In genomic region chr7:100148559-100149328, GRCh38 we compare ENCODE assay signal across 8 cellular contexts. TPM values are rescaled to one million over a fixed set of nuclear protein-coding genes. Genes with fewer than 3 reads are reported as not detected.
A peak's percentile ranks its signal among the peaks of the same experiment; 100 is the strongest.
DNase-seq lines count a peak whose midpoint lies in the region; ATAC-seq and TF ChIP-seq lines count a peak whose summit lies in the region.

LAMTOR4 (plus strand) TSS chr7:100148918; CDS start chr7:100148973, 55 bp downstream.

- H3K36me3 ChIP-seq in naive thymus-derived CD4-positive, alpha-beta T cell (ENCODE audit: control insufficient read depth in 2 of 3, insufficient read depth in 3 of 3, low read length in 3 of 3), result peaks cover 0 to 16% (median 11%) of the 10 kb centered on the region in 3 experiments

- CTCF ChIA-PET in RWPE1 (lab: Yijun Ruan, JAX), result interaction anchor here (0.6 kb wide), 1 partner anchor 20 kb away, joined by 4 read pairs; no protein-coding TSS in a partner anchor
- CTCF ChIA-PET in naive thymus-derived CD4-positive, alpha-beta T cell (lab: Charles Lee), result interaction anchor here (0.6 to 3.6 kb wide), 13 partner anchors 9 to 648 kb away, joined by 3 to 26 read pairs (median 4); partner anchors contain the start of gene ZNF394

- H3K27ac Mint-ChIP-seq in activated T-helper 17 cell treated with anti-CD3 and anti-CD28 coated beads, Interleukin-2, amount 50 U/mL, for 72 hours, result peak within 1 kb of the TSS; percentile 90
- H3K27ac Mint-ChIP-seq in naive thymus-derived CD4-positive, alpha-beta T cell, result peak within 1 kb of the TSS; percentile 95 to 99 (median 98)
- H3K27ac Mint-ChIP-seq in stimulated activated naive B cell treated with anti-CD40 and anti-IgM and Interleukin-4, amounts not matched to agents 10 μg/mL and 1 μg/mL and 100 μg/mL, for 72 hours, result peak within 1 kb of the TSS; percentile 99

- peak within 1 kb of the TSS; percentile 78 for H3K27ac ChIP-seq in RWPE1
- peak within 1 kb of the TSS; percentile 98 for H3K27ac ChIP-seq in naive thymus-derived CD4-positive, alpha-beta T cell (ENCODE audit: low read depth, low read length)

- TF ChIP-seq CTCF in LNCaP clone FGC (IDR thresholded peaks at IDR 0.05; ENCODE audit: control insufficient read depth, extremely low read depth, insufficient read depth) (no peak), RWPE1 (conservative IDR thresholded peaks at IDR 0.05; ENCODE audit: low read depth) (no peak)

- no peaks in the 10 kb centered on the region for H3K9me3 Mint-ChIP-seq in activated T-helper 17 cell treated with anti-CD3 and anti-CD28 coated beads, Interleukin-2, amount 50 U/mL, for 72 hours
- H3K9me3 Mint-ChIP-seq in naive thymus-derived CD4-positive, alpha-beta T cell, result no peaks in the 10 kb centered on the region
- no peaks in the 10 kb centered on the region for H3K9me3 Mint-ChIP-seq in stimulated activated naive B cell treated with anti-CD40 and anti-IgM and Interleukin-4, amounts not matched to agents 10 μg/mL and 1 μg/mL and 100 μg/mL, for 72 hours

- no peaks in the 10 kb centered on the region for H3K27me3 Mint-ChIP-seq in activated T-helper 17 cell treated with anti-CD3 and anti-CD28 coated beads, Interleukin-2, amount 50 U/mL, for 72 hours
- H3K27me3 Mint-ChIP-seq in naive thymus-derived CD4-positive, alpha-beta T cell, result no peaks in the 10 kb centered on the region
- H3K27me3 Mint-ChIP-seq in stimulated activated naive B cell treated with anti-CD40 and anti-IgM and Interleukin-4, amounts not matched to agents 10 μg/mL and 1 μg/mL and 100 μg/mL, for 72 hours, result no peaks in the 10 kb centered on the region

- DNase-seq in EH (ENCODE audit: low read depth) (peak; percentile 99), GOT3 (lab: John Stamatoyannopoulos, UW) (peak; percentile 88), LNCaP clone FGC (ENCODE audit: low read depth) (peak; percentile 99), RWPE1 (ENCODE audit: low spot score) (peak; percentile 99), fibroblast of gingiva (ENCODE audit: low read depth) (peak; percentile 99)
- DNase-seq in naive thymus-derived CD4-positive, alpha-beta T cell, result peak; percentile 84 to 99 (median 97)
- DNase-seq in stimulated activated naive B cell treated with anti-CD40 and anti-IgM and Interleukin-4, amounts not matched to agents 10 μg/mL and 1 μg/mL and 100 μg/mL, for 72 hours, result peak; percentile 99

- POLR2A ChIA-PET in RWPE1 (lab: Yijun Ruan, JAX; ENCODE audit: low non-redundant PET), result interaction anchor here (0.5 to 1.6 kb wide), 7 partner anchors 9 to 46 kb away, joined by 3 to 10 read pairs (median 3); partner anchors contain the start of genes GPC2 and STAG3
- POLR2A ChIA-PET in naive thymus-derived CD4-positive, alpha-beta T cell (lab: Charles Lee), result interaction anchor here (0.6 to 17.9 kb wide), 22 partner anchors 10 to 329 kb away, joined by 3 to 326 read pairs (median 6); partner anchors contain the start of genes GAL3ST4, GPC2, MEPCE and PVRIG

- H3K27me3 ChIP-seq in naive thymus-derived CD4-positive, alpha-beta T cell (ENCODE audit: control insufficient read depth in 2 of 2, insufficient read depth in 2 of 2, low read length in 2 of 2), result no peaks in the 10 kb centered on the region

- H3K4me3 ChIP-seq in LNCaP clone FGC (ENCODE audit: low read depth, low read length), result peak within 1 kb of the TSS; percentile 99
- peak within 1 kb of the TSS; percentile 97 for H3K4me3 ChIP-seq in naive thymus-derived CD4-positive, alpha-beta T cell (ENCODE audit: low read length)

- peaks cover 14% of the 10 kb centered on the region for H3K4me1 Mint-ChIP-seq in activated T-helper 17 cell treated with anti-CD3 and anti-CD28 coated beads, Interleukin-2, amount 50 U/mL, for 72 hours
- peaks cover 27 to 45% (median 37%) of the 10 kb centered on the region in 7 donors for H3K4me1 Mint-ChIP-seq in naive thymus-derived CD4-positive, alpha-beta T cell
- H3K4me1 Mint-ChIP-seq in stimulated activated naive B cell treated with anti-CD40 and anti-IgM and Interleukin-4, amounts not matched to agents 10 μg/mL and 1 μg/mL and 100 μg/mL, for 72 hours, result peaks cover 27 to 30% of the 10 kb centered on the region in 2 donors

- intact Hi-C loops in naive thymus-derived CD4-positive, alpha-beta T cell (cut with micrococcal nuclease), result loop anchor here (1.0 to 5.0 kb wide), 16 partner anchors 10 to 281 kb away; partner anchors contain the start of genes GAL3ST4 (in 2 of the 2), GPC2 (in 2 of the 2), STAG3 (in 2 of the 2) and TRAPPC14 (in 2 of the 2)

- H3K4me3 Mint-ChIP-seq in activated T-helper 17 cell treated with anti-CD3 and anti-CD28 coated beads, Interleukin-2, amount 50 U/mL, for 72 hours, result peak within 1 kb of the TSS; percentile 88
- peak within 1 kb of the TSS; percentile 87 to 100 (median 96) for H3K4me3 Mint-ChIP-seq in naive thymus-derived CD4-positive, alpha-beta T cell
- H3K4me3 Mint-ChIP-seq in stimulated activated naive B cell treated with anti-CD40 and anti-IgM and Interleukin-4, amounts not matched to agents 10 μg/mL and 1 μg/mL and 100 μg/mL, for 72 hours, result peak within 1 kb of the TSS; percentile 92 to 100

- peak; percentile 99 for ATAC-seq in activated T-helper 17 cell treated with anti-CD3 and anti-CD28 coated beads, Interleukin-2, amount 50 U/mL, for 72 hours (replicated peaks)
- ATAC-seq in naive thymus-derived CD4-positive, alpha-beta T cell, result peak; percentile 98
- ATAC-seq in stimulated activated naive B cell treated with anti-CD40 and anti-IgM and Interleukin-4, amounts not matched to agents 10 μg/mL and 1 μg/mL and 100 μg/mL, for 72 hours (replicated peaks), result peak; percentile 97 to 98

- H3K36me3 Mint-ChIP-seq in activated T-helper 17 cell treated with anti-CD3 and anti-CD28 coated beads, Interleukin-2, amount 50 U/mL, for 72 hours (ENCODE audit: low read depth), result peaks cover 37% of the 10 kb centered on the region
- H3K36me3 Mint-ChIP-seq in naive thymus-derived CD4-positive, alpha-beta T cell, result peaks cover 0 to 13% (median 10%) of the 10 kb centered on the region in 5 donors
- H3K36me3 Mint-ChIP-seq in stimulated activated naive B cell treated with anti-CD40 and anti-IgM and Interleukin-4, amounts not matched to agents 10 μg/mL and 1 μg/mL and 100 μg/mL, for 72 hours, result peaks cover 15 to 25% of the 10 kb centered on the region in 2 donors

- no peaks in the 10 kb centered on the region for H3K9me3 ChIP-seq in naive thymus-derived CD4-positive, alpha-beta T cell (ENCODE audit: control insufficient read depth in 2 of 3, low read length in 3 of 3)

- peaks cover 15 to 19% of the 10 kb centered on the region in 2 donors for H3K4me1 ChIP-seq in naive thymus-derived CD4-positive, alpha-beta T cell (ENCODE audit: control insufficient read depth in 2 of 2, insufficient read depth in 2 of 2, low read length in 2 of 2)

RNA-seq across cellular contexts. Expression of gene LAMTOR4, which starts in this region (rescaled TPM):
- total RNA-seq in activated T-helper 17 cell treated with anti-CD3 and anti-CD28 coated beads, Interleukin-2, amount 50 U/mL, for 72 hours, result 100 to 1,000 TPM; 129 to 132 TPM
- 100 to 1,000 TPM; 132 to 200 (median 173) TPM for total RNA-seq in naive thymus-derived CD4-positive, alpha-beta T cell
- polyA plus RNA-seq in naive thymus-derived CD4-positive, alpha-beta T cell, result 100 to 1,000 TPM; 550 to 555 TPM

Comparison
In these comparisons a context has a peak if more than half of its experiments do, and no peak if none do; other contexts are left out.
1. Peak in every context shown above with its lines: DNase-seq, ATAC-seq, H3K4me3 ChIP-seq and H3K27ac ChIP-seq.